ENCODE assay signal across 20 cellular contexts in the genomic region with DNA sequence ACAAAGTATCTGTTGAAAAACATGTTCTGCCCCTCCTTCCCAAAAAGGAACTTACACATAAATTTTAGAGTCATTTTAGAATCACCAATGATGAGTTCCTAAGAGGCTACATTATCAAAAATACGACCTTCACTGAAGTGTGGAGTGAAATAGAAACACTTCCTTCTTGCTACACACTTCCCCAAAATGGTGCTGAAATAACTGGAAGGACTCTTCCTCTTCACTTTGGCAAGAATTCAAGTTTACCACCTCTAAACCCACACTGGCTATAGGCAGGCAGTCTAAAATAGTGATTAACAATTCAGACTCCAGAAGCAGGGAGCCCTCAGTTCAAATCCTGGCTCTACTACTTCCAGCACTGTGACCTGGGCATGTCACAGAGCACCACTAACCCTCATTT.
DNase-seq lines count a peak whose midpoint lies in the region; ATAC-seq and TF ChIP-seq lines count a peak whose summit lies in the region.
"Had no signal": no experiment of that assay in that cellular context is flagged by ENCODE, and none has a peak within 500 bp of the region (broad histone marks: within the 10 kb centered on the region; RNA-seq: fewer than 3 reads in every experiment).

No MANE protein-coding gene starts in this region.

- intact Hi-C loops in prostate gland (cut with DNase I), result no loop called here

- H3K4me1 Mint-ChIP-seq in naive B cell, result peaks cover 24 to 43% (median 40%) of the 10 kb centered on the region in 3 donors
- H3K4me1 Mint-ChIP-seq: activated CD4-positive, alpha-beta memory T cell treated with anti-CD3 and anti-CD28 coated beads, Interleukin-2, amount 10 ng/mL, durations not matched to agents 7 days and 5 days had no signal

- no peaks in the 10 kb centered on the region for H3K4me1 ChIP-seq in DND-41 (ENCODE audit: insufficient read depth, low read length)
- H3K4me1 ChIP-seq in prostate gland (replicated peaks), result no peaks in the 10 kb centered on the region

- H4K20me1 ChIP-seq in DND-41 (ENCODE audit: insufficient read depth, low read length), result no peaks in the 10 kb centered on the region

- ATAC-seq in DND-41 (ENCODE audit: insufficient read depth, low read depth), result no peak
- peak; percentile 41 for ATAC-seq in HG03103 (IDR thresholded peaks at IDR 0.05; ENCODE audit: low read depth, unreplicated experiment)
- ATAC-seq in naive B cell (ENCODE audit: low read depth in 2 of 2), result peak; percentile 87 to 95
- no peak for ATAC-seq in HG03095 (IDR thresholded peaks at IDR 0.05; ENCODE audit: unreplicated experiment)
- ATAC-seq in SK-N-SH treated with all-trans-retinoic acid at 6 μM for 48 hours, result no peak
- ATAC-seq: activated T-cell treated with anti-CD3 and anti-CD28 coated beads, Interleukin-2, amount 50 U/mL, for 4 hours; HCT116 had no signal

- H3K9me3 ChIP-seq in DND-41 (ENCODE audit: insufficient read depth, low read length, severe bottlenecking) (no peaks in the 10 kb centered on the region), prostate gland (no peaks in the 10 kb centered on the region)

- H3K27me3 Mint-ChIP-seq in naive B cell, result no peaks in the 10 kb centered on the region
- H3K27me3 Mint-ChIP-seq: activated CD4-positive, alpha-beta memory T cell treated with anti-CD3 and anti-CD28 coated beads, Interleukin-2, amount 10 ng/mL, durations not matched to agents 7 days and 5 days had no signal

- DNase-seq in DND-41 (no peak), OCI-M1 (lab: John Stamatoyannopoulos, UW) (peak; percentile 61), naive B cell (peak; percentile 24), prostate gland (ENCODE audit: low spot score) (no peak), DMS79 (lab: John Stamatoyannopoulos, UW) (no peak)
- DNase-seq: activated CD4-positive, alpha-beta memory T cell treated with anti-CD3 and anti-CD28 coated beads, Interleukin-2, amount 10 ng/mL, durations not matched to agents 7 days and 5 days; activated T-cell treated with anti-CD3 and anti-CD28 coated beads, Interleukin-2, amount 50 U/mL, for 4 hours; Calu3; foreskin melanocyte; NCI-H2081; NCI-H510A treated with DMSO at 0.1 percent for 48 hours; stimulated activated CD4-positive, alpha-beta T cell treated with anti-CD3 and anti-CD28 coated beads, Interleukin-2, amount 100 ng/mL, for 48 hours; WERI-Rb-1 had no signal

- H3K9ac ChIP-seq in DND-41 (ENCODE audit: low read depth, low read length), result no peak overlapping the region

- peaks cover 12 to 24% of the 10 kb centered on the region in 2 donors for H3K36me3 Mint-ChIP-seq in naive B cell
- H3K36me3 Mint-ChIP-seq: activated naive CD8-positive, alpha-beta T cell had no signal

- peak overlapping the region in 6 of 8 donors; percentile 43 to 68 (median 48) for H3K4me3 Mint-ChIP-seq in naive B cell
- H3K4me3 Mint-ChIP-seq: activated CD4-positive, alpha-beta memory T cell treated with anti-CD3 and anti-CD28 coated beads, Interleukin-2, amount 10 ng/mL, durations not matched to agents 7 days and 5 days; activated naive CD8-positive, alpha-beta T cell; activated T-cell treated with anti-CD3 and anti-CD28 coated beads, Interleukin-2, amount 50 U/mL, for 4 hours; brain had no signal

- no peak overlapping the region for H3K4me3 ChIP-seq in DND-41 (ENCODE audit: low read depth in 1 of 2, low read length in 2 of 2)
- H3K4me3 ChIP-seq in prostate gland, result no peak overlapping the region
- H3K4me3 ChIP-seq: coronary artery had no signal

- H3K4me2 ChIP-seq in DND-41 (ENCODE audit: insufficient read depth, low read length), result no peak overlapping the region

- peak overlapping the region; percentile 5; the same call in 1 of the 2 replicates for H2AFZ ChIP-seq in DND-41 (ENCODE audit: low read depth, low read length)

- no peaks in the 10 kb centered on the region for H3K36me3 ChIP-seq in DND-41 (ENCODE audit: insufficient read depth, low read length)
- H3K36me3 ChIP-seq in prostate gland, result no peaks in the 10 kb centered on the region
- H3K36me3 ChIP-seq: WERI-Rb-1 had no signal

- 58% methylated on average over 1 of the region's 1 CpG for WGBS in prostate gland

- no peaks in the 10 kb centered on the region for H3K79me2 ChIP-seq in DND-41 (ENCODE audit: insufficient read depth, low read length)

- H3K27ac Mint-ChIP-seq in naive B cell, result peak overlapping the region in 5 of 6 donors; percentile 0 to 81 (median 44)
- H3K27ac Mint-ChIP-seq: activated CD4-positive, alpha-beta memory T cell treated with anti-CD3 and anti-CD28 coated beads, Interleukin-2, amount 10 ng/mL, durations not matched to agents 7 days and 5 days; activated naive CD8-positive, alpha-beta T cell had no signal

- no peak for TF ChIP-seq POLR2A in prostate gland (IDR thresholded peaks at IDR 0.05)

- H3K27me3 ChIP-seq in DND-41 (ENCODE audit: insufficient read depth, low read length, poor library complexity) (no peaks in the 10 kb centered on the region), prostate gland (replicated peaks; ENCODE audit: insufficient read depth) (no peaks in the 10 kb centered on the region)

- no peak for TF ChIP-seq CTCF in DND-41 (IDR thresholded peaks at IDR 0.05; ENCODE audit: borderline replicate concordance, extremely low read depth, low read length, poor library complexity, severe bottlenecking)
- TF ChIP-seq CTCF in prostate gland (IDR thresholded peaks at IDR 0.05), result no peak

- no peak overlapping the region for H3K27ac ChIP-seq in DND-41 (ENCODE audit: low read length)
- no peak overlapping the region for H3K27ac ChIP-seq in prostate gland
- H3K27ac ChIP-seq: coronary artery, WERI-Rb-1 had no signal

- H3K9me3 Mint-ChIP-seq in naive B cell, result peaks cover 4 to 13% (median 4%) of the 10 kb centered on the region in 7 donors
- H3K9me3 Mint-ChIP-seq: activated CD4-positive, alpha-beta memory T cell treated with anti-CD3 and anti-CD28 coated beads, Interleukin-2, amount 10 ng/mL, durations not matched to agents 7 days and 5 days had no signal

TF ChIP-seq in SK-N-SH treated with all-trans-retinoic acid at 6 μM for 48 hours, 23 proteins besides CTCF, POLR2A, EP300 and RAD21 (continues in another document):
- TF ChIP-seq PPARA (CRISPR knock-in tag; IDR thresholded peaks at IDR 0.05; ENCODE audit: borderline replicate concordance), result no peak
- TF ChIP-seq ZFP30 (CRISPR knock-in tag; IDR thresholded peaks at IDR 0.05), result no peak
- TF ChIP-seq ISL1 (CRISPR knock-in tag; IDR thresholded peaks at IDR 0.05), result no peak
- TF ChIP-seq, protein P1, sequence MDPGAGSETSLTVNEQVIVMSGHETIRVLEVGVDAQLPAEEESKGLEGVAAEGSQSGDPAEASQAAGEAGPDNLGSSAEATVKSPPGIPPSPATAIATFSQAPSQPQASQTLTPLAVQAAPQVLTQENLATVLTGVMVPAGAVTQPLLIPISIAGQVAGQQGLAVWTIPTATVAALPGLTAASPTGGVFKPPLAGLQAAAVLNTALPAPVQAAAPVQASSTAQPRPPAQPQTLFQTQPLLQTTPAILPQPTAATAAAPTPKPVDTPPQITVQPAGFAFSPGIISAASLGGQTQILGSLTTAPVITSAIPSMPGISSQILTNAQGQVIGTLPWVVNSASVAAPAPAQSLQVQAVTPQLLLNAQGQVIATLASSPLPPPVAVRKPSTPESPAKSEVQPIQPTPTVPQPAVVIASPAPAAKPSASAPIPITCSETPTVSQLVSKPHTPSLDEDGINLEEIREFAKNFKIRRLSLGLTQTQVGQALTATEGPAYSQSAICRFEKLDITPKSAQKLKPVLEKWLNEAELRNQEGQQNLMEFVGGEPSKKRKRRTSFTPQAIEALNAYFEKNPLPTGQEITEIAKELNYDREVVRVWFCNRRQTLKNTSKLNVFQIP (CRISPR knock-in tag; IDR thresholded peaks at IDR 0.05; ENCODE audit: borderline replicate concordance, low read depth), result no peak
- TF ChIP-seq, protein P2, sequence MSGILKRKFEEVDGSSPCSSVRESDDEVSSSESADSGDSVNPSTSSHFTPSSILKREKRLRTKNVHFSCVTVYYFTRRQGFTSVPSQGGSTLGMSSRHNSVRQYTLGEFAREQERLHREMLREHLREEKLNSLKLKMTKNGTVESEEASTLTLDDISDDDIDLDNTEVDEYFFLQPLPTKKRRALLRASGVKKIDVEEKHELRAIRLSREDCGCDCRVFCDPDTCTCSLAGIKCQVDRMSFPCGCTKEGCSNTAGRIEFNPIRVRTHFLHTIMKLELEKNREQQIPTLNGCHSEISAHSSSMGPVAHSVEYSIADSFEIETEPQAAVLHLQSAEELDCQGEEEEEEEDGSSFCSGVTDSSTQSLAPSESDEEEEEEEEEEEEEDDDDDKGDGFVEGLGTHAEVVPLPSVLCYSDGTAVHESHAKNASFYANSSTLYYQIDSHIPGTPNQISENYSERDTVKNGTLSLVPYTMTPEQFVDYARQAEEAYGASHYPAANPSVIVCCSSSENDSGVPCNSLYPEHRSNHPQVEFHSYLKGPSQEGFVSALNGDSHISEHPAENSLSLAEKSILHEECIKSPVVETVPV (CRISPR knock-in tag; IDR thresholded peaks at IDR 0.05), result no peak
- TF ChIP-seq ARNTL (CRISPR knock-in tag; IDR thresholded peaks at IDR 0.05; ENCODE audit: borderline replicate concordance, low read depth), result no peak
- TF ChIP-seq, protein P3, sequence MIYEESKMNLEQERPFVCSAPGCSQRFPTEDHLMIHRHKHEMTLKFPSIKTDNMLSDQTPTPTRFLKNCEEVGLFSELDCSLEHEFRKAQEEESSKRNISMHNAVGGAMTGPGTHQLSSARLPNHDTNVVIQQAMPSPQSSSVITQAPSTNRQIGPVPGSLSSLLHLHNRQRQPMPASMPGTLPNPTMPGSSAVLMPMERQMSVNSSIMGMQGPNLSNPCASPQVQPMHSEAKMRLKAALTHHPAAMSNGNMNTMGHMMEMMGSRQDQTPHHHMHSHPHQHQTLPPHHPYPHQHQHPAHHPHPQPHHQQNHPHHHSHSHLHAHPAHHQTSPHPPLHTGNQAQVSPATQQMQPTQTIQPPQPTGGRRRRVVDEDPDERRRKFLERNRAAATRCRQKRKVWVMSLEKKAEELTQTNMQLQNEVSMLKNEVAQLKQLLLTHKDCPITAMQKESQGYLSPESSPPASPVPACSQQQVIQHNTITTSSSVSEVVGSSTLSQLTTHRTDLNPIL (CRISPR knock-in tag; IDR thresholded peaks at IDR 0.05; ENCODE audit: low read depth), result no peak
- no peak for TF ChIP-seq GLIS3 (CRISPR knock-in tag; IDR thresholded peaks at IDR 0.05)
- TF ChIP-seq TOX (CRISPR knock-in tag; IDR thresholded peaks at IDR 0.05; ENCODE audit: borderline replicate concordance), result no peak
- TF ChIP-seq ESRRG (CRISPR knock-in tag; IDR thresholded peaks at IDR 0.05), result no peak

Comparison
In these comparisons a context has a peak if more than half of its experiments do, and no peak if none do; other contexts are left out.
1. ATAC-seq: peak in HG03103 (single experiment) and naive B cell (2 of 2); none in DND-41 (single experiment), HG03095 (single experiment) and SK-N-SH treated with all-trans-retinoic acid at 6 μM for 48 hours (single experiment).
2. DNase-seq: peak in OCI-M1 (single experiment) and naive B cell (single experiment); none in DND-41 (single experiment), prostate gland (single experiment) and DMS79 (single experiment).